Comparison of ENCODE assay signal across 1 cellular context in genomic region chr1:221962385-221962784, GRCh38.
TF ChIP-seq lines count a peak whose summit lies in the region.

No MANE protein-coding gene starts in this region.

TF ChIP-seq in K562, 482 proteins besides CTCF, POLR2A, EP300 and RAD21 (continued from another document and continues in another):
- TF ChIP-seq, protein P1, sequence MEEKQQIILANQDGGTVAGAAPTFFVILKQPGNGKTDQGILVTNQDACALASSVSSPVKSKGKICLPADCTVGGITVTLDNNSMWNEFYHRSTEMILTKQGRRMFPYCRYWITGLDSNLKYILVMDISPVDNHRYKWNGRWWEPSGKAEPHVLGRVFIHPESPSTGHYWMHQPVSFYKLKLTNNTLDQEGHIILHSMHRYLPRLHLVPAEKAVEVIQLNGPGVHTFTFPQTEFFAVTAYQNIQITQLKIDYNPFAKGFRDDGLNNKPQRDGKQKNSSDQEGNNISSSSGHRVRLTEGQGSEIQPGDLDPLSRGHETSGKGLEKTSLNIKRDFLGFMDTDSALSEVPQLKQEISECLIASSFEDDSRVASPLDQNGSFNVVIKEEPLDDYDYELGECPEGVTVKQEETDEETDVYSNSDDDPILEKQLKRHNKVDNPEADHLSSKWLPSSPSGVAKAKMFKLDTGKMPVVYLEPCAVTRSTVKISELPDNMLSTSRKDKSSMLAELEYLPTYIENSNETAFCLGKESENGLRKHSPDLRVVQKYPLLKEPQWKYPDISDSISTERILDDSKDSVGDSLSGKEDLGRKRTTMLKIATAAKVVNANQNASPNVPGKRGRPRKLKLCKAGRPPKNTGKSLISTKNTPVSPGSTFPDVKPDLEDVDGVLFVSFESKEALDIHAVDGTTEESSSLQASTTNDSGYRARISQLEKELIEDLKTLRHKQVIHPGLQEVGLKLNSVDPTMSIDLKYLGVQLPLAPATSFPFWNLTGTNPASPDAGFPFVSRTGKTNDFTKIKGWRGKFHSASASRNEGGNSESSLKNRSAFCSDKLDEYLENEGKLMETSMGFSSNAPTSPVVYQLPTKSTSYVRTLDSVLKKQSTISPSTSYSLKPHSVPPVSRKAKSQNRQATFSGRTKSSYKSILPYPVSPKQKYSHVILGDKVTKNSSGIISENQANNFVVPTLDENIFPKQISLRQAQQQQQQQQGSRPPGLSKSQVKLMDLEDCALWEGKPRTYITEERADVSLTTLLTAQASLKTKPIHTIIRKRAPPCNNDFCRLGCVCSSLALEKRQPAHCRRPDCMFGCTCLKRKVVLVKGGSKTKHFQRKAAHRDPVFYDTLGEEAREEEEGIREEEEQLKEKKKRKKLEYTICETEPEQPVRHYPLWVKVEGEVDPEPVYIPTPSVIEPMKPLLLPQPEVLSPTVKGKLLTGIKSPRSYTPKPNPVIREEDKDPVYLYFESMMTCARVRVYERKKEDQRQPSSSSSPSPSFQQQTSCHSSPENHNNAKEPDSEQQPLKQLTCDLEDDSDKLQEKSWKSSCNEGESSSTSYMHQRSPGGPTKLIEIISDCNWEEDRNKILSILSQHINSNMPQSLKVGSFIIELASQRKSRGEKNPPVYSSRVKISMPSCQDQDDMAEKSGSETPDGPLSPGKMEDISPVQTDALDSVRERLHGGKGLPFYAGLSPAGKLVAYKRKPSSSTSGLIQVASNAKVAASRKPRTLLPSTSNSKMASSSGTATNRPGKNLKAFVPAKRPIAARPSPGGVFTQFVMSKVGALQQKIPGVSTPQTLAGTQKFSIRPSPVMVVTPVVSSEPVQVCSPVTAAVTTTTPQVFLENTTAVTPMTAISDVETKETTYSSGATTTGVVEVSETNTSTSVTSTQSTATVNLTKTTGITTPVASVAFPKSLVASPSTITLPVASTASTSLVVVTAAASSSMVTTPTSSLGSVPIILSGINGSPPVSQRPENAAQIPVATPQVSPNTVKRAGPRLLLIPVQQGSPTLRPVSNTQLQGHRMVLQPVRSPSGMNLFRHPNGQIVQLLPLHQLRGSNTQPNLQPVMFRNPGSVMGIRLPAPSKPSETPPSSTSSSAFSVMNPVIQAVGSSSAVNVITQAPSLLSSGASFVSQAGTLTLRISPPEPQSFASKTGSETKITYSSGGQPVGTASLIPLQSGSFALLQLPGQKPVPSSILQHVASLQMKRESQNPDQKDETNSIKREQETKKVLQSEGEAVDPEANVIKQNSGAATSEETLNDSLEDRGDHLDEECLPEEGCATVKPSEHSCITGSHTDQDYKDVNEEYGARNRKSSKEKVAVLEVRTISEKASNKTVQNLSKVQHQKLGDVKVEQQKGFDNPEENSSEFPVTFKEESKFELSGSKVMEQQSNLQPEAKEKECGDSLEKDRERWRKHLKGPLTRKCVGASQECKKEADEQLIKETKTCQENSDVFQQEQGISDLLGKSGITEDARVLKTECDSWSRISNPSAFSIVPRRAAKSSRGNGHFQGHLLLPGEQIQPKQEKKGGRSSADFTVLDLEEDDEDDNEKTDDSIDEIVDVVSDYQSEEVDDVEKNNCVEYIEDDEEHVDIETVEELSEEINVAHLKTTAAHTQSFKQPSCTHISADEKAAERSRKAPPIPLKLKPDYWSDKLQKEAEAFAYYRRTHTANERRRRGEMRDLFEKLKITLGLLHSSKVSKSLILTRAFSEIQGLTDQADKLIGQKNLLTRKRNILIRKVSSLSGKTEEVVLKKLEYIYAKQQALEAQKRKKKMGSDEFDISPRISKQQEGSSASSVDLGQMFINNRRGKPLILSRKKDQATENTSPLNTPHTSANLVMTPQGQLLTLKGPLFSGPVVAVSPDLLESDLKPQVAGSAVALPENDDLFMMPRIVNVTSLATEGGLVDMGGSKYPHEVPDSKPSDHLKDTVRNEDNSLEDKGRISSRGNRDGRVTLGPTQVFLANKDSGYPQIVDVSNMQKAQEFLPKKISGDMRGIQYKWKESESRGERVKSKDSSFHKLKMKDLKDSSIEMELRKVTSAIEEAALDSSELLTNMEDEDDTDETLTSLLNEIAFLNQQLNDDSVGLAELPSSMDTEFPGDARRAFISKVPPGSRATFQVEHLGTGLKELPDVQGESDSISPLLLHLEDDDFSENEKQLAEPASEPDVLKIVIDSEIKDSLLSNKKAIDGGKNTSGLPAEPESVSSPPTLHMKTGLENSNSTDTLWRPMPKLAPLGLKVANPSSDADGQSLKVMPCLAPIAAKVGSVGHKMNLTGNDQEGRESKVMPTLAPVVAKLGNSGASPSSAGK (IDR thresholded peaks at IDR 0.05): no peak
- TF ChIP-seq RBFOX2 (IDR thresholded peaks at IDR 0.05; ENCODE audit: low read depth, low read length) (no peak), ZNF140 (CRISPR knock-in tag; IDR thresholded peaks at IDR 0.05) (peak; percentile 89), ZNF41 (CRISPR knock-in tag; conservative IDR thresholded peaks at IDR 0.05) (peak; percentile 97), ZNF707 (CRISPR knock-in tag; conservative IDR thresholded peaks at IDR 0.05) (peak; percentile 78), UBTF (IDR thresholded peaks at IDR 0.05; ENCODE audit: borderline replicate concordance in 1 of 2, low read depth in 2 of 2, low read length in 2 of 2) (no peak), CREM (IDR thresholded peaks at IDR 0.05; ENCODE audit: low read depth) (no peak), SUPT5H (IDR thresholded peaks at IDR 0.05) (no peak), MTA1 (IDR thresholded peaks at IDR 0.05; ENCODE audit: borderline replicate concordance) (no peak), SMARCE1 (IDR thresholded peaks at IDR 0.05) (no peak), ZZZ3 (IDR thresholded peaks at IDR 0.05) (no peak), MLX (CRISPR knock-in tag; conservative IDR thresholded peaks at IDR 0.05) (no peak), CEBPG (CRISPR knock-in tag; IDR thresholded peaks at IDR 0.05) (no peak), CEBPG (tag; conservative IDR thresholded peaks at IDR 0.05 in 1 of 2, IDR thresholded peaks at IDR 0.05 in 1 of 2) (0 out of 4 replicates have a peak, but pooled peaks of 1 of the 2 experiments have one; percentile 32), KLF13 (tag; IDR thresholded peaks at IDR 0.05; ENCODE audit: borderline replicate concordance, low read depth) (peak; percentile 79; the same call in 1 of the 2 replicates), NELFE (IDR thresholded peaks at IDR 0.05; ENCODE audit: insufficient read depth, insufficient read length) (no peak), BCL6 (CRISPR knock-in tag; IDR thresholded peaks at IDR 0.05) (peak; percentile 96), AFF1 (IDR thresholded peaks at IDR 0.05; ENCODE audit: low read depth in 1 of 2, partially characterized antibody in 2 of 2) (no peak), ZNF239 (CRISPR knock-in tag; IDR thresholded peaks at IDR 0.05) (peak; percentile 93), NEUROD1 (IDR thresholded peaks at IDR 0.05; ENCODE audit: borderline replicate concordance, low read depth, low read length, partially characterized antibody) (no peak), EP400 (IDR thresholded peaks at IDR 0.05) (no peak), ZNF444 (CRISPR knock-in tag; IDR thresholded peaks at IDR 0.05) (peak; percentile 85), HNRNPLL (IDR thresholded peaks at IDR 0.05; ENCODE audit: low read depth, low read length, poor library complexity, severe bottlenecking) (no peak), ZNF224 (CRISPR knock-in tag; IDR thresholded peaks at IDR 0.05) (no peak), DDX20 (tag; IDR thresholded peaks at IDR 0.05; ENCODE audit: low read depth) (peak; percentile 98), ZNF274 (IDR thresholded peaks at IDR 0.05; ENCODE audit: borderline replicate concordance, low read depth, low read length) (no peak), KAT2B (IDR thresholded peaks at IDR 0.05; ENCODE audit: low read depth, low read length) (no peak), SAP30 (IDR thresholded peaks at IDR 0.05; ENCODE audit: borderline replicate concordance, insufficient read depth, low read depth, low read length, poor library complexity, severe bottlenecking) (no peak), ZKSCAN3 (CRISPR knock-in tag; IDR thresholded peaks at IDR 0.05) (peak; percentile 83), ZFPM2 (CRISPR knock-in tag; IDR thresholded peaks at IDR 0.05) (peak; percentile 93; the same call in 1 of the 2 replicates), TAF15 (IDR thresholded peaks at IDR 0.05; ENCODE audit: low read depth, low read length) (no peak), NONO (IDR thresholded peaks at IDR 0.05; ENCODE audit: low read depth in 2 of 2, low read length in 1 of 2) (no peak), HEY1 (CRISPR knock-in tag; IDR thresholded peaks at IDR 0.05; ENCODE audit: borderline replicate concordance) (peak; percentile 90)
- TF ChIP-seq, protein P2, sequence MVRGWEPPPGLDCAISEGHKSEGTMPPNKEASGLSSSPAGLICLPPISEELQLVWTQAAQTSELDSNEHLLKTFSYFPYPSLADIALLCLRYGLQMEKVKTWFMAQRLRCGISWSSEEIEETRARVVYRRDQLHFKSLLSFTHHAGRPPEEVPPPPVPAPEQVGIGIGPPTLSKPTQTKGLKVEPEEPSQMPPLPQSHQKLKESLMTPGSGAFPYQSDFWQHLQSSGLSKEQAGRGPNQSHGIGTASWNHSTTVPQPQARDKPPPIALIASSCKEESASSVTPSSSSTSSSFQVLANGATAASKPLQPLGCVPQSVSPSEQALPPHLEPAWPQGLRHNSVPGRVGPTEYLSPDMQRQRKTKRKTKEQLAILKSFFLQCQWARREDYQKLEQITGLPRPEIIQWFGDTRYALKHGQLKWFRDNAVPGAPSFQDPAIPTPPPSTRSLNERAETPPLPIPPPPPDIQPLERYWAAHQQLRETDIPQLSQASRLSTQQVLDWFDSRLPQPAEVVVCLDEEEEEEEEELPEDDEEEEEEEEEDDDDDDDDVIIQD (CRISPR knock-in tag; IDR thresholded peaks at IDR 0.05): peak; percentile 93
- TF ChIP-seq, protein P3, sequence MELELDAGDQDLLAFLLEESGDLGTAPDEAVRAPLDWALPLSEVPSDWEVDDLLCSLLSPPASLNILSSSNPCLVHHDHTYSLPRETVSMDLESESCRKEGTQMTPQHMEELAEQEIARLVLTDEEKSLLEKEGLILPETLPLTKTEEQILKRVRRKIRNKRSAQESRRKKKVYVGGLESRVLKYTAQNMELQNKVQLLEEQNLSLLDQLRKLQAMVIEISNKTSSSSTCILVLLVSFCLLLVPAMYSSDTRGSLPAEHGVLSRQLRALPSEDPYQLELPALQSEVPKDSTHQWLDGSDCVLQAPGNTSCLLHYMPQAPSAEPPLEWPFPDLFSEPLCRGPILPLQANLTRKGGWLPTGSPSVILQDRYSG (tag; conservative IDR thresholded peaks at IDR 0.05; ENCODE audit: low read depth): peak; percentile 97
- TF ChIP-seq, protein P4, sequence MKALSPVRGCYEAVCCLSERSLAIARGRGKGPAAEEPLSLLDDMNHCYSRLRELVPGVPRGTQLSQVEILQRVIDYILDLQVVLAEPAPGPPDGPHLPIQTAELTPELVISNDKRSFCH (CRISPR knock-in tag; IDR thresholded peaks at IDR 0.05): peak; percentile 84
- TF ChIP-seq, protein P4 (tag; IDR thresholded peaks at IDR 0.05): 0 out of 2 replicates have a peak, but pooled peaks have one; percentile 39
- TF ChIP-seq, protein P5, sequence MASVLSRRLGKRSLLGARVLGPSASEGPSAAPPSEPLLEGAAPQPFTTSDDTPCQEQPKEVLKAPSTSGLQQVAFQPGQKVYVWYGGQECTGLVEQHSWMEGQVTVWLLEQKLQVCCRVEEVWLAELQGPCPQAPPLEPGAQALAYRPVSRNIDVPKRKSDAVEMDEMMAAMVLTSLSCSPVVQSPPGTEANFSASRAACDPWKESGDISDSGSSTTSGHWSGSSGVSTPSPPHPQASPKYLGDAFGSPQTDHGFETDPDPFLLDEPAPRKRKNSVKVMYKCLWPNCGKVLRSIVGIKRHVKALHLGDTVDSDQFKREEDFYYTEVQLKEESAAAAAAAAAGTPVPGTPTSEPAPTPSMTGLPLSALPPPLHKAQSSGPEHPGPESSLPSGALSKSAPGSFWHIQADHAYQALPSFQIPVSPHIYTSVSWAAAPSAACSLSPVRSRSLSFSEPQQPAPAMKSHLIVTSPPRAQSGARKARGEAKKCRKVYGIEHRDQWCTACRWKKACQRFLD (CRISPR knock-in tag; IDR thresholded peaks at IDR 0.05): peak; percentile 98
